ENCODE assay signal across 1 cellular context in genomic region chr5:172832383-172833315, GRCh38.
TF ChIP-seq lines count a peak whose summit lies in the region.

No MANE protein-coding gene starts in this region.

TF ChIP-seq in HepG2, 621 proteins besides CTCF, POLR2A, EP300 and RAD21 (continued from another document):
- TF ChIP-seq PHB2 (IDR thresholded peaks at IDR 0.05; ENCODE audit: partially characterized antibody) (no peak), ISL2 (CRISPR knock-in tag; IDR thresholded peaks at IDR 0.05) (0 out of 2 replicates have a peak, but pooled peaks have one; percentile 24), TBX2 (CRISPR knock-in tag; IDR thresholded peaks at IDR 0.05; ENCODE audit: borderline replicate concordance) (peak; percentile 53; the same call in 1 of the 2 replicates), ZNF263 (CRISPR knock-in tag; IDR thresholded peaks at IDR 0.05) (peak; percentile 74; the same call in 1 of the 2 replicates), ZNF230 (CRISPR knock-in tag; IDR thresholded peaks at IDR 0.05) (no peak), KAT2B (IDR thresholded peaks at IDR 0.05; ENCODE audit: borderline replicate concordance, low read depth, low read length) (no peak), NFYC (CRISPR knock-in tag; IDR thresholded peaks at IDR 0.05) (no peak), BORCS8-MEF2B (CRISPR knock-in tag; IDR thresholded peaks at IDR 0.05) (no peak), MYPOP (CRISPR knock-in tag; IDR thresholded peaks at IDR 0.05) (peak; percentile 37; the same call in 1 of the 2 replicates), SSRP1 (CRISPR knock-in tag; IDR thresholded peaks at IDR 0.05) (no peak), HOXD1 (CRISPR knock-in tag; IDR thresholded peaks at IDR 0.05) (no peak), PCBP2 (optimal IDR thresholded peaks at IDR 0.05; ENCODE audit: low read depth, low read length, poor library complexity, severe bottlenecking) (no peak), ZNF350 (CRISPR knock-in tag; IDR thresholded peaks at IDR 0.05; ENCODE audit: borderline replicate concordance, low read depth) (no peak), ZNF225 (CRISPR knock-in tag; IDR thresholded peaks at IDR 0.05) (no peak)
- TF ChIP-seq, protein P1, sequence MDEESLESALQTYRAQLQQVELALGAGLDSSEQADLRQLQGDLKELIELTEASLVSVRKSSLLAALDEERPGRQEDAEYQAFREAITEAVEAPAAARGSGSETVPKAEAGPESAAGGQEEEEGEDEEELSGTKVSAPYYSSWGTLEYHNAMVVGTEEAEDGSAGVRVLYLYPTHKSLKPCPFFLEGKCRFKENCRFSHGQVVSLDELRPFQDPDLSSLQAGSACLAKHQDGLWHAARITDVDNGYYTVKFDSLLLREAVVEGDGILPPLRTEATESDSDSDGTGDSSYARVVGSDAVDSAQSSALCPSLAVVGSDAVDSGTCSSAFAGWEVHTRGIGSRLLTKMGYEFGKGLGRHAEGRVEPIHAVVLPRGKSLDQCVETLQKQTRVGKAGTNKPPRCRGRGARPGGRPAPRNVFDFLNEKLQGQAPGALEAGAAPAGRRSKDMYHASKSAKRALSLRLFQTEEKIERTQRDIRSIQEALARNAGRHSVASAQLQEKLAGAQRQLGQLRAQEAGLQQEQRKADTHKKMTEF (CRISPR knock-in tag; IDR thresholded peaks at IDR 0.05) = peak; percentile 17; the same call in 1 of the 2 replicates
